ENCODE assay signal across 8 cellular contexts in genomic region chr2:102839668-102840388, GRCh38.
A peak's percentile ranks its signal among the peaks of the same experiment; 100 is the strongest.
DNase-seq lines count a peak whose midpoint lies in the region; ATAC-seq, FAIRE-seq and TF ChIP-seq lines count a peak whose summit lies in the region.

No MANE protein-coding gene starts in this region.

- H3K27me3 ChIP-seq in BJ (ENCODE audit: control insufficient read depth, insufficient read depth, low read length), result no peaks in the 10 kb centered on the region
- no peaks in the 10 kb centered on the region for H3K27me3 ChIP-seq in small intestine (ENCODE audit: control insufficient read depth in 2 of 2, insufficient read depth in 2 of 2, low read length in 2 of 2)

- H3K36me3 ChIP-seq in BJ (ENCODE audit: control insufficient read depth, insufficient read depth, low read length) (no peaks in the 10 kb centered on the region), small intestine (ENCODE audit: control insufficient read depth in 2 of 2, insufficient read depth in 2 of 2, low read length in 2 of 2) (no peaks in the 10 kb centered on the region)

- TF ChIP-seq CTCF in BJ (IDR thresholded peaks at IDR 0.05; ENCODE audit: insufficient read depth, low read depth, low read length), result peak; percentile 74

- no peaks in the 10 kb centered on the region for H3K4me1 ChIP-seq in small intestine (ENCODE audit: control insufficient read depth in 2 of 2, insufficient read depth in 1 of 2, low read depth in 1 of 2, low read length in 1 of 2)

- H3K4me3 ChIP-seq in BJ (ENCODE audit: low read depth, low read length) (no peak overlapping the region), small intestine (ENCODE audit: low read depth in 1 of 2, low read length in 2 of 2) (no peak overlapping the region)

- WGBS in small intestine, 3 donors, result 34 to 38% (median 35%) methylated on average over 8 of the region's 8 CpGs

- CTCF ChIA-PET in BJ (lab: Yijun Ruan, JAX), result interaction anchor here (1.0 to 3.4 kb wide), 10 partner anchors 9 to 85 kb away, joined by 3 to 26 read pairs (median 4); no protein-coding TSS in a partner anchor

- intact Hi-C loops in left ventricle myocardium superior (cut with micrococcal nuclease), result no loop called here

- H3K9me3 ChIP-seq in small intestine (ENCODE audit: control insufficient read depth, low read depth), result no peaks in the 10 kb centered on the region

- FAIRE-seq in GM18507 (lab: Jason Lieb, UNC) (peak; percentile 24), small intestine (lab: Jason Lieb, UNC) (no peak)

- POLR2A ChIA-PET in BJ (lab: Charles Lee), result no interaction called here

- ATAC-seq in left ventricle myocardium superior, result peak; percentile 28

- DNase-seq in BJ (ENCODE audit: low read depth) (no peak), GM18507 (ENCODE audit: extremely low spot score, insufficient read length, low read depth) (no peak), NCI-H2227 treated with DMSO at 0.1 percent for 48 hours (lab: John Stamatoyannopoulos, UW) (peak; percentile 58), left ventricle myocardium superior (no peak), small intestine (peak; percentile 27), cortex of kidney (lab: John Stamatoyannopoulos, UW) (no peak)
- DNase-seq in activated T-cell treated with anti-CD3 and anti-CD28 coated beads, Interleukin-2, amount 50 U/mL, for 48 hours, result peak; percentile 28 to 32
- DNase-seq in activated CD4-positive, CD25-positive, alpha-beta regulatory T cell treated with anti-CD3 and anti-CD28 coated beads, Interleukin-2, amount 50 U/mL, for 72 hours, result no peak

- H3K27ac ChIP-seq in small intestine (ENCODE audit: low read depth in 1 of 2, low read length in 1 of 2), result no peak overlapping the region

Comparison
In these comparisons a context has a peak if more than half of its experiments do, and no peak if none do; other contexts are left out.
1. DNase-seq: peak in NCI-H2227 treated with DMSO at 0.1 percent for 48 hours (single experiment), activated T-cell treated with anti-CD3 and anti-CD28 coated beads, Interleukin-2, amount 50 U/mL, for 48 hours (2 of 2) and small intestine (single experiment); none in BJ (single experiment), GM18507 (single experiment), left ventricle myocardium superior (single experiment), activated CD4-positive, CD25-positive, alpha-beta regulatory T cell treated with anti-CD3 and anti-CD28 coated beads, Interleukin-2, amount 50 U/mL, for 72 hours (single experiment) and cortex of kidney (single experiment).